Comparison of ENCODE assay signal across 1 cellular context in genomic region chr5:14728109-14728938, GRCh38.
TF ChIP-seq lines count a peak whose summit lies in the region.

No MANE protein-coding gene starts in this region.

TF ChIP-seq in HepG2, 621 proteins besides CTCF, POLR2A, EP300 and RAD21 (continued from another document and continues in another):
- TF ChIP-seq, protein P1, sequence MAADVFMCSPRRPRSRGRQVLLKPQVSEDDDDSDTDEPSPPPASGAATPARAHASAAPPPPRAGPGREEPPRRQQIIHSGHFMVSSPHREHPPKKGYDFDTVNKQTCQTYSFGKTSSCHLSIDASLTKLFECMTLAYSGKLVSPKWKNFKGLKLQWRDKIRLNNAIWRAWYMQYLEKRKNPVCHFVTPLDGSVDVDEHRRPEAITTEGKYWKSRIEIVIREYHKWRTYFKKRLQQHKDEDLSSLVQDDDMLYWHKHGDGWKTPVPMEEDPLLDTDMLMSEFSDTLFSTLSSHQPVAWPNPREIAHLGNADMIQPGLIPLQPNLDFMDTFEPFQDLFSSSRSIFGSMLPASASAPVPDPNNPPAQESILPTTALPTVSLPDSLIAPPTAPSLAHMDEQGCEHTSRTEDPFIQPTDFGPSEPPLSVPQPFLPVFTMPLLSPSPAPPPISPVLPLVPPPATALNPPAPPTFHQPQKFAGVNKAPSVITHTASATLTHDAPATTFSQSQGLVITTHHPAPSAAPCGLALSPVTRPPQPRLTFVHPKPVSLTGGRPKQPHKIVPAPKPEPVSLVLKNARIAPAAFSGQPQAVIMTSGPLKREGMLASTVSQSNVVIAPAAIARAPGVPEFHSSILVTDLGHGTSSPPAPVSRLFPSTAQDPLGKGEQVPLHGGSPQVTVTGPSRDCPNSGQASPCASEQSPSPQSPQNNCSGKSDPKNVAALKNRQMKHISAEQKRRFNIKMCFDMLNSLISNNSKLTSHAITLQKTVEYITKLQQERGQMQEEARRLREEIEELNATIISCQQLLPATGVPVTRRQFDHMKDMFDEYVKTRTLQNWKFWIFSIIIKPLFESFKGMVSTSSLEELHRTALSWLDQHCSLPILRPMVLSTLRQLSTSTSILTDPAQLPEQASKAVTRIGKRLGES (CRISPR knock-in tag; IDR thresholded peaks at IDR 0.05; ENCODE audit: borderline replicate concordance) = no peak
- TF ChIP-seq NBN (conservative IDR thresholded peaks at IDR 0.05) (no peak), MZF1 (CRISPR knock-in tag; IDR thresholded peaks at IDR 0.05; ENCODE audit: borderline replicate concordance) (no peak), ZNF766 (CRISPR knock-in tag; IDR thresholded peaks at IDR 0.05; ENCODE audit: borderline replicate concordance) (no peak), SP1 (IDR thresholded peaks at IDR 0.05) (no peak), SP1 (CRISPR knock-in tag; IDR thresholded peaks at IDR 0.05) (0 out of 2 replicates have a peak, but pooled peaks have one; percentile 53), SRSF1 (optimal IDR thresholded peaks at IDR 0.05; ENCODE audit: low read depth, low read length) (no peak), ZFAT (CRISPR knock-in tag; conservative IDR thresholded peaks at IDR 0.05) (no peak), TCF12 (IDR thresholded peaks at IDR 0.05) (no peak), TCF12 (CRISPR knock-in tag; IDR thresholded peaks at IDR 0.05) (no peak), CBX2 (IDR thresholded peaks at IDR 0.05; ENCODE audit: low read depth, low read length) (no peak), CBX2 (CRISPR knock-in tag; IDR thresholded peaks at IDR 0.05; ENCODE audit: low read depth) (no peak), ZNF646 (CRISPR knock-in tag; IDR thresholded peaks at IDR 0.05) (no peak), ZNF639 (CRISPR knock-in tag; conservative IDR thresholded peaks at IDR 0.05) (no peak), FOXJ3 (CRISPR knock-in tag; IDR thresholded peaks at IDR 0.05; ENCODE audit: borderline replicate concordance) (peak; percentile 67; the same call in 1 of the 2 replicates), ZNF441 (CRISPR knock-in tag; IDR thresholded peaks at IDR 0.05; ENCODE audit: borderline replicate concordance) (peak; percentile 87), ZNF607 (CRISPR knock-in tag; IDR thresholded peaks at IDR 0.05; ENCODE audit: borderline replicate concordance) (no peak; the same call in 1 of the 2 replicates), ZNF180 (CRISPR knock-in tag; IDR thresholded peaks at IDR 0.05; ENCODE audit: borderline replicate concordance, low read depth) (no peak), SCMH1 (CRISPR knock-in tag; IDR thresholded peaks at IDR 0.05; ENCODE audit: borderline replicate concordance) (no peak), PHB2 (IDR thresholded peaks at IDR 0.05; ENCODE audit: partially characterized antibody) (no peak), ELF1 (CRISPR knock-in tag; IDR thresholded peaks at IDR 0.05) (peak; percentile 38; the same call in 1 of the 2 replicates), NFKB2 (CRISPR knock-in tag; IDR thresholded peaks at IDR 0.05; ENCODE audit: borderline replicate concordance) (peak; percentile 62; the same call in 1 of the 2 replicates), KDM5B (CRISPR knock-in tag; IDR thresholded peaks at IDR 0.05; ENCODE audit: borderline replicate concordance) (no peak; the same call in 1 of the 2 replicates), ZFP62 (CRISPR knock-in tag; IDR thresholded peaks at IDR 0.05) (no peak), MBD4 (IDR thresholded peaks at IDR 0.05; ENCODE audit: borderline replicate concordance, low read length) (no peak)
- TF ChIP-seq, protein P2, sequence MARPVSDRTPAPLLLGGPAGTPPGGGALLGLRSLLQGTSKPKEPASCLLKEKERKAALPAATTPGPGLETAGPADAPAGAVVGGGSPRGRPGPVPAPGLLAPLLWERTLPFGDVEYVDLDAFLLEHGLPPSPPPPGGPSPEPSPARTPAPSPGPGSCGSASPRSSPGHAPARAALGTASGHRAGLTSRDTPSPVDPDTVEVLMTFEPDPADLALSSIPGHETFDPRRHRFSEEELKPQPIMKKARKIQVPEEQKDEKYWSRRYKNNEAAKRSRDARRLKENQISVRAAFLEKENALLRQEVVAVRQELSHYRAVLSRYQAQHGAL (CRISPR knock-in tag; IDR thresholded peaks at IDR 0.05; ENCODE audit: not compliant biosample characterization) = no peak
- TF ChIP-seq, protein P3, sequence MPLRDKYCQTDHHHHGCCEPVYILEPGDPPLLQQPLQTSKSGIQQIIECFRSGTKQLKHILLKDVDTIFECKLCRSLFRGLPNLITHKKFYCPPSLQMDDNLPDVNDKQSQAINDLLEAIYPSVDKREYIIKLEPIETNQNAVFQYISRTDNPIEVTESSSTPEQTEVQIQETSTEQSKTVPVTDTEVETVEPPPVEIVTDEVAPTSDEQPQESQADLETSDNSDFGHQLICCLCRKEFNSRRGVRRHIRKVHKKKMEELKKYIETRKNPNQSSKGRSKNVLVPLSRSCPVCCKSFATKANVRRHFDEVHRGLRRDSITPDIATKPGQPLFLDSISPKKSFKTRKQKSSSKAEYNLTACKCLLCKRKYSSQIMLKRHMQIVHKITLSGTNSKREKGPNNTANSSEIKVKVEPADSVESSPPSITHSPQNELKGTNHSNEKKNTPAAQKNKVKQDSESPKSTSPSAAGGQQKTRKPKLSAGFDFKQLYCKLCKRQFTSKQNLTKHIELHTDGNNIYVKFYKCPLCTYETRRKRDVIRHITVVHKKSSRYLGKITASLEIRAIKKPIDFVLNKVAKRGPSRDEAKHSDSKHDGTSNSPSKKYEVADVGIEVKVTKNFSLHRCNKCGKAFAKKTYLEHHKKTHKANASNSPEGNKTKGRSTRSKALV (CRISPR knock-in tag; IDR thresholded peaks at IDR 0.05) = peak; percentile 58; the same call in 1 of the 2 replicates
- TF ChIP-seq, protein P4, sequence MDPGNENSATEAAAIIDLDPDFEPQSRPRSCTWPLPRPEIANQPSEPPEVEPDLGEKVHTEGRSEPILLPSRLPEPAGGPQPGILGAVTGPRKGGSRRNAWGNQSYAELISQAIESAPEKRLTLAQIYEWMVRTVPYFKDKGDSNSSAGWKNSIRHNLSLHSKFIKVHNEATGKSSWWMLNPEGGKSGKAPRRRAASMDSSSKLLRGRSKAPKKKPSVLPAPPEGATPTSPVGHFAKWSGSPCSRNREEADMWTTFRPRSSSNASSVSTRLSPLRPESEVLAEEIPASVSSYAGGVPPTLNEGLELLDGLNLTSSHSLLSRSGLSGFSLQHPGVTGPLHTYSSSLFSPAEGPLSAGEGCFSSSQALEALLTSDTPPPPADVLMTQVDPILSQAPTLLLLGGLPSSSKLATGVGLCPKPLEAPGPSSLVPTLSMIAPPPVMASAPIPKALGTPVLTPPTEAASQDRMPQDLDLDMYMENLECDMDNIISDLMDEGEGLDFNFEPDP (CRISPR knock-in tag; conservative IDR thresholded peaks at IDR 0.05) = no peak
- TF ChIP-seq, protein P5, sequence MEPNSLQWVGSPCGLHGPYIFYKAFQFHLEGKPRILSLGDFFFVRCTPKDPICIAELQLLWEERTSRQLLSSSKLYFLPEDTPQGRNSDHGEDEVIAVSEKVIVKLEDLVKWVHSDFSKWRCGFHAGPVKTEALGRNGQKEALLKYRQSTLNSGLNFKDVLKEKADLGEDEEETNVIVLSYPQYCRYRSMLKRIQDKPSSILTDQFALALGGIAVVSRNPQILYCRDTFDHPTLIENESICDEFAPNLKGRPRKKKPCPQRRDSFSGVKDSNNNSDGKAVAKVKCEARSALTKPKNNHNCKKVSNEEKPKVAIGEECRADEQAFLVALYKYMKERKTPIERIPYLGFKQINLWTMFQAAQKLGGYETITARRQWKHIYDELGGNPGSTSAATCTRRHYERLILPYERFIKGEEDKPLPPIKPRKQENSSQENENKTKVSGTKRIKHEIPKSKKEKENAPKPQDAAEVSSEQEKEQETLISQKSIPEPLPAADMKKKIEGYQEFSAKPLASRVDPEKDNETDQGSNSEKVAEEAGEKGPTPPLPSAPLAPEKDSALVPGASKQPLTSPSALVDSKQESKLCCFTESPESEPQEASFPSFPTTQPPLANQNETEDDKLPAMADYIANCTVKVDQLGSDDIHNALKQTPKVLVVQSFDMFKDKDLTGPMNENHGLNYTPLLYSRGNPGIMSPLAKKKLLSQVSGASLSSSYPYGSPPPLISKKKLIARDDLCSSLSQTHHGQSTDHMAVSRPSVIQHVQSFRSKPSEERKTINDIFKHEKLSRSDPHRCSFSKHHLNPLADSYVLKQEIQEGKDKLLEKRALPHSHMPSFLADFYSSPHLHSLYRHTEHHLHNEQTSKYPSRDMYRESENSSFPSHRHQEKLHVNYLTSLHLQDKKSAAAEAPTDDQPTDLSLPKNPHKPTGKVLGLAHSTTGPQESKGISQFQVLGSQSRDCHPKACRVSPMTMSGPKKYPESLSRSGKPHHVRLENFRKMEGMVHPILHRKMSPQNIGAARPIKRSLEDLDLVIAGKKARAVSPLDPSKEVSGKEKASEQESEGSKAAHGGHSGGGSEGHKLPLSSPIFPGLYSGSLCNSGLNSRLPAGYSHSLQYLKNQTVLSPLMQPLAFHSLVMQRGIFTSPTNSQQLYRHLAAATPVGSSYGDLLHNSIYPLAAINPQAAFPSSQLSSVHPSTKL (CRISPR knock-in tag; IDR thresholded peaks at IDR 0.05) = peak; percentile 98
- TF ChIP-seq, protein P6, sequence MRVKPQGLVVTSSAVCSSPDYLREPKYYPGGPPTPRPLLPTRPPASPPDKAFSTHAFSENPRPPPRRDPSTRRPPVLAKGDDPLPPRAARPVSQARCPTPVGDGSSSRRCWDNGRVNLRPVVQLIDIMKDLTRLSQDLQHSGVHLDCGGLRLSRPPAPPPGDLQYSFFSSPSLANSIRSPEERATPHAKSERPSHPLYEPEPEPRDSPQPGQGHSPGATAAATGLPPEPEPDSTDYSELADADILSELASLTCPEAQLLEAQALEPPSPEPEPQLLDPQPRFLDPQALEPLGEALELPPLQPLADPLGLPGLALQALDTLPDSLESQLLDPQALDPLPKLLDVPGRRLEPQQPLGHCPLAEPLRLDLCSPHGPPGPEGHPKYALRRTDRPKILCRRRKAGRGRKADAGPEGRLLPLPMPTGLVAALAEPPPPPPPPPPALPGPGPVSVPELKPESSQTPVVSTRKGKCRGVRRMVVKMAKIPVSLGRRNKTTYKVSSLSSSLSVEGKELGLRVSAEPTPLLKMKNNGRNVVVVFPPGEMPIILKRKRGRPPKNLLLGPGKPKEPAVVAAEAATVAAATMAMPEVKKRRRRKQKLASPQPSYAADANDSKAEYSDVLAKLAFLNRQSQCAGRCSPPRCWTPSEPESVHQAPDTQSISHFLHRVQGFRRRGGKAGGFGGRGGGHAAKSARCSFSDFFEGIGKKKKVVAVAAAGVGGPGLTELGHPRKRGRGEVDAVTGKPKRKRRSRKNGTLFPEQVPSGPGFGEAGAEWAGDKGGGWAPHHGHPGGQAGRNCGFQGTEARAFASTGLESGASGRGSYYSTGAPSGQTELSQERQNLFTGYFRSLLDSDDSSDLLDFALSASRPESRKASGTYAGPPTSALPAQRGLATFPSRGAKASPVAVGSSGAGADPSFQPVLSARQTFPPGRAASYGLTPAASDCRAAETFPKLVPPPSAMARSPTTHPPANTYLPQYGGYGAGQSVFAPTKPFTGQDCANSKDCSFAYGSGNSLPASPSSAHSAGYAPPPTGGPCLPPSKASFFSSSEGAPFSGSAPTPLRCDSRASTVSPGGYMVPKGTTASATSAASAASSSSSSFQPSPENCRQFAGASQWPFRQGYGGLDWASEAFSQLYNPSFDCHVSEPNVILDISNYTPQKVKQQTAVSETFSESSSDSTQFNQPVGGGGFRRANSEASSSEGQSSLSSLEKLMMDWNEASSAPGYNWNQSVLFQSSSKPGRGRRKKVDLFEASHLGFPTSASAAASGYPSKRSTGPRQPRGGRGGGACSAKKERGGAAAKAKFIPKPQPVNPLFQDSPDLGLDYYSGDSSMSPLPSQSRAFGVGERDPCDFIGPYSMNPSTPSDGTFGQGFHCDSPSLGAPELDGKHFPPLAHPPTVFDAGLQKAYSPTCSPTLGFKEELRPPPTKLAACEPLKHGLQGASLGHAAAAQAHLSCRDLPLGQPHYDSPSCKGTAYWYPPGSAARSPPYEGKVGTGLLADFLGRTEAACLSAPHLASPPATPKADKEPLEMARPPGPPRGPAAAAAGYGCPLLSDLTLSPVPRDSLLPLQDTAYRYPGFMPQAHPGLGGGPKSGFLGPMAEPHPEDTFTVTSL (CRISPR knock-in tag; IDR thresholded peaks at IDR 0.05; ENCODE audit: borderline replicate concordance) = peak; percentile 87; the same call in 1 of the 2 replicates
